ENCODE assay signal across 9 cellular contexts in genomic region chr1:155969377-155969791, GRCh38. TPM values are rescaled to one million over a fixed set of nuclear protein-coding genes. Genes with fewer than 3 reads are reported as not detected.
A peak's percentile ranks its signal among the peaks of the same experiment; 100 is the strongest.
DNase-seq lines count a peak whose midpoint lies in the region; ATAC-seq and TF ChIP-seq lines count a peak whose summit lies in the region.
"Had no signal": no experiment of that assay in that cellular context is flagged by ENCODE, and none has a peak within 500 bp of the region (broad histone marks: within the 10 kb centered on the region; RNA-seq: fewer than 3 reads in every experiment).

No MANE protein-coding gene starts in this region.

- H3K9me2 ChIP-seq in OCI-LY7 (ENCODE audit: insufficient read depth, low read length), result no peaks in the 10 kb centered on the region

- H3K4me3 Mint-ChIP-seq in activated CD4-positive, alpha-beta T cell treated with anti-CD3 and anti-CD28 coated beads, Interleukin-2, amount 10 ng/mL, durations not matched to agents 7 days and 5 days, result no peak overlapping the region
- peak overlapping the region; percentile 36 for H3K4me3 Mint-ChIP-seq in activated naive CD8-positive, alpha-beta T cell treated with anti-CD3 and anti-CD28 coated beads, Interleukin-2, amount 10 ng/mL, durations not matched to agents 7 days and 5 days

- DNase-seq in activated CD4-positive, alpha-beta T cell treated with anti-CD3 and anti-CD28 coated beads, Interleukin-2, amount 10 ng/mL, durations not matched to agents 7 days and 5 days, result no peak
- no peak for DNase-seq in activated CD4-positive, alpha-beta T cell treated with anti-CD3 and anti-CD28 coated beads, Interleukin-2, amount 50 U/mL, for 4 hours
- DNase-seq in activated naive CD8-positive, alpha-beta T cell treated with anti-CD3 and anti-CD28 coated beads, Interleukin-2, amount 10 ng/mL, durations not matched to agents 7 days and 5 days, result no peak
- DNase-seq in lower lobe of right lung (no peak), substantia nigra (lab: John Stamatoyannopoulos, UW) (peak in 13 of 49 donors; percentile 18 to 65 (median 32)), OCI-LY7 (ENCODE audit: low spot score) (no peak)
- DNase-seq: NCI-H748 treated with DMSO at 0.1 percent for 48 hours had no signal

- TF ChIP-seq CTCF in lower lobe of right lung (IDR thresholded peaks at IDR 0.05) (no peak), OCI-LY7 (conservative IDR thresholded peaks at IDR 0.05; ENCODE audit: low read length) (no peak)

- H4K20me1 ChIP-seq in OCI-LY7 (ENCODE audit: insufficient read depth, low read length), result peaks cover 25% of the 10 kb centered on the region

- no peaks in the 10 kb centered on the region for H3K27me3 ChIP-seq in lower lobe of right lung (ENCODE audit: low read depth)

- CTCF ChIA-PET in activated CD4-positive, alpha-beta T cell treated with anti-CD3 and anti-CD28 coated beads, Interleukin-2, amount 10 ng/mL, durations not matched to agents 7 days and 5 days (lab: Charles Lee), result interaction anchor here (0.5 to 1.4 kb wide), 2 partner anchors 20 to 58 kb away, joined by 3 read pairs; no protein-coding TSS in a partner anchor
- CTCF ChIA-PET in OCI-LY7 (lab: Charles Lee; ENCODE audit: unreplicated experiment), result no interaction called here

- H3K4me2 ChIP-seq in OCI-LY7 (ENCODE audit: low read length), result no peak overlapping the region; the same call in 1 of the 2 replicates

- H3K36me3 Mint-ChIP-seq in activated CD4-positive, alpha-beta T cell treated with anti-CD3 and anti-CD28 coated beads, Interleukin-2, amount 10 ng/mL, durations not matched to agents 7 days and 5 days (ENCODE audit: low read depth), result peaks cover 76% of the 10 kb centered on the region
- peaks cover 21% of the 10 kb centered on the region for H3K36me3 Mint-ChIP-seq in activated naive CD8-positive, alpha-beta T cell treated with anti-CD3 and anti-CD28 coated beads, Interleukin-2, amount 10 ng/mL, durations not matched to agents 7 days and 5 days

- peaks cover 70% of the 10 kb centered on the region for H3K79me2 ChIP-seq in OCI-LY7 (ENCODE audit: insufficient read depth, low read depth, low read length)

- intact Hi-C loops in lower lobe of right lung (cut with DNase I) (no loop called here), OCI-LY7 (cut with micrococcal nuclease; ENCODE audit: unreplicated experiment) (no loop called here)

- H3K27ac Mint-ChIP-seq in activated CD4-positive, alpha-beta T cell treated with anti-CD3 and anti-CD28 coated beads, Interleukin-2, amount 10 ng/mL, durations not matched to agents 7 days and 5 days, result peak overlapping the region; percentile 81
- H3K27ac Mint-ChIP-seq in activated naive CD8-positive, alpha-beta T cell treated with anti-CD3 and anti-CD28 coated beads, Interleukin-2, amount 10 ng/mL, durations not matched to agents 7 days and 5 days, result peak overlapping the region; percentile 96

- POLR2A ChIA-PET in activated CD4-positive, alpha-beta T cell treated with anti-CD3 and anti-CD28 coated beads, Interleukin-2, amount 10 ng/mL, durations not matched to agents 7 days and 5 days (lab: Charles Lee), result no interaction called here
- POLR2A ChIA-PET in activated naive CD8-positive, alpha-beta T cell treated with anti-CD3 and anti-CD28 coated beads, Interleukin-2, amount 10 ng/mL, durations not matched to agents 7 days and 5 days (lab: Charles Lee), result interaction anchor here (0.8 to 3.1 kb wide), 3 partner anchors 8 to 36 kb away, joined by 3 to 34 read pairs (median 17); partner anchors contain the start of gene ARHGEF2
- POLR2A ChIA-PET in OCI-LY7 (lab: Charles Lee), result interaction anchor here (1.2 kb wide), 1 partner anchor 25 kb away, joined by 3 read pairs; no protein-coding TSS in a partner anchor

- no peak overlapping the region for H2AFZ ChIP-seq in OCI-LY7 (ENCODE audit: low read length)

- H3K4me3 ChIP-seq in lower lobe of right lung, result no peak overlapping the region
- H3K4me3 ChIP-seq in OCI-LY7 (ENCODE audit: low read depth, low read length, poor library complexity, severe bottlenecking), result no peak overlapping the region

- H3K36me3 ChIP-seq in lower lobe of right lung (peaks cover 65% of the 10 kb centered on the region), OCI-LY7 (ENCODE audit: insufficient read depth, low read length) (peaks cover 89% of the 10 kb centered on the region)

- H3K27ac ChIP-seq in lower lobe of right lung (peak overlapping the region; percentile 77), substantia nigra (ENCODE audit: low read depth, low read length, poor library complexity, severe bottlenecking) (peak overlapping the region; percentile 100), OCI-LY7 (ENCODE audit: low read depth, low read length, poor library complexity, severe bottlenecking) (no peak overlapping the region)

- H3K27me3 Mint-ChIP-seq in activated CD4-positive, alpha-beta T cell treated with anti-CD3 and anti-CD28 coated beads, Interleukin-2, amount 10 ng/mL, durations not matched to agents 7 days and 5 days, result no peaks in the 10 kb centered on the region
- no peaks in the 10 kb centered on the region for H3K27me3 Mint-ChIP-seq in activated naive CD8-positive, alpha-beta T cell treated with anti-CD3 and anti-CD28 coated beads, Interleukin-2, amount 10 ng/mL, durations not matched to agents 7 days and 5 days

- no peak for ATAC-seq in activated naive CD8-positive, alpha-beta T cell treated with anti-CD3 and anti-CD28 coated beads, Interleukin-2, amount 10 ng/mL, durations not matched to agents 7 days and 5 days (ENCODE audit: low read depth)
- no peak for ATAC-seq in lower lobe of right lung
- ATAC-seq in GM21576 (IDR thresholded peaks at IDR 0.05; ENCODE audit: unreplicated experiment), result no peak
- ATAC-seq in HG02870 (IDR thresholded peaks at IDR 0.05; ENCODE audit: unreplicated experiment), result no peak

- peaks cover 92% of the 10 kb centered on the region for H3K4me1 ChIP-seq in lower lobe of right lung
- H3K4me1 ChIP-seq in OCI-LY7 (ENCODE audit: insufficient read depth, low read length, poor library complexity, severe bottlenecking), result peaks cover 51% of the 10 kb centered on the region

- H3K9me3 ChIP-seq in lower lobe of right lung (no peaks in the 10 kb centered on the region), OCI-LY7 (ENCODE audit: low read length) (no peaks in the 10 kb centered on the region)

- H3K4me1 Mint-ChIP-seq in activated CD4-positive, alpha-beta T cell treated with anti-CD3 and anti-CD28 coated beads, Interleukin-2, amount 10 ng/mL, durations not matched to agents 7 days and 5 days, result peaks cover 86% of the 10 kb centered on the region
- H3K4me1 Mint-ChIP-seq in activated naive CD8-positive, alpha-beta T cell treated with anti-CD3 and anti-CD28 coated beads, Interleukin-2, amount 10 ng/mL, durations not matched to agents 7 days and 5 days, result peaks cover 78% of the 10 kb centered on the region

- BruUV-seq in OCI-LY7 (replicated peaks; lab: Mats Ljungman, UMichigan), result no TSS peak

- no peaks in the 10 kb centered on the region for H3K9me3 Mint-ChIP-seq in activated CD4-positive, alpha-beta T cell treated with anti-CD3 and anti-CD28 coated beads, Interleukin-2, amount 10 ng/mL, durations not matched to agents 7 days and 5 days
- no peaks in the 10 kb centered on the region for H3K9me3 Mint-ChIP-seq in activated naive CD8-positive, alpha-beta T cell treated with anti-CD3 and anti-CD28 coated beads, Interleukin-2, amount 10 ng/mL, durations not matched to agents 7 days and 5 days

RNA-seq across cellular contexts. Expression of gene ARHGEF2, which starts 9.0 kb away (rescaled TPM):
- total RNA-seq in activated CD4-positive, alpha-beta T cell treated with anti-CD3 and anti-CD28 coated beads, Interleukin-2, amount 10 ng/mL, durations not matched to agents 7 days and 5 days, result 100 to 1,000 TPM; 157 to 191 TPM
- 100 to 1,000 TPM; 151 to 155 TPM for total RNA-seq in activated naive CD8-positive, alpha-beta T cell treated with anti-CD3 and anti-CD28 coated beads, Interleukin-2, amount 10 ng/mL, durations not matched to agents 7 days and 5 days
- total RNA-seq in lower lobe of right lung, result 252 TPM
- total RNA-seq in OCI-LY7 (2014; rRNA removed; shearing (Covaris generic)), result 78.8 and 106 TPM in 2 replicates
- total RNA-seq in OCI-LY7 (2022), result 133 and 139 TPM in 2 replicates

RNA-seq across cellular contexts. Expression of gene RXFP4, which starts 27.9 kb away (rescaled TPM):
- not detected for total RNA-seq in activated CD4-positive, alpha-beta T cell treated with anti-CD3 and anti-CD28 coated beads, Interleukin-2, amount 10 ng/mL, durations not matched to agents 7 days and 5 days
- total RNA-seq in activated naive CD8-positive, alpha-beta T cell treated with anti-CD3 and anti-CD28 coated beads, Interleukin-2, amount 10 ng/mL, durations not matched to agents 7 days and 5 days, result under 1 TPM in 1 of 2 experiments, not detected in 1; 0.26 TPM
- not detected for total RNA-seq in lower lobe of right lung
- total RNA-seq in OCI-LY7 (2014; rRNA removed; shearing (Covaris generic)), result 3.0 TPM in 1 of 2 replicates, not detected in the other
- 0.34 TPM in 1 of 2 replicates, not detected in the other for total RNA-seq in OCI-LY7 (2022)

RNA-seq across cellular contexts. Expression of gene KHDC4, which starts 35.2 kb away (rescaled TPM):
- total RNA-seq in activated CD4-positive, alpha-beta T cell treated with anti-CD3 and anti-CD28 coated beads, Interleukin-2, amount 10 ng/mL, durations not matched to agents 7 days and 5 days, result 10 to 100 TPM; 66.3 to 67.3 TPM
- 10 to 100 TPM; 91.6 to 94.5 TPM for total RNA-seq in activated naive CD8-positive, alpha-beta T cell treated with anti-CD3 and anti-CD28 coated beads, Interleukin-2, amount 10 ng/mL, durations not matched to agents 7 days and 5 days
- total RNA-seq in lower lobe of right lung (42.8 TPM), OCI-LY7 (2022) (121 and 127 TPM in 2 replicates)
- 84.6 and 88.9 TPM in 2 replicates for total RNA-seq in OCI-LY7 (2014; rRNA removed; shearing (Covaris generic))

RNA-seq across cellular contexts. Expression of gene SSR2, which starts 51.4 kb away (rescaled TPM):
- total RNA-seq in activated CD4-positive, alpha-beta T cell treated with anti-CD3 and anti-CD28 coated beads, Interleukin-2, amount 10 ng/mL, durations not matched to agents 7 days and 5 days, result 100 to 1,000 TPM; 235 to 273 TPM
- 100 to 1,000 TPM; 204 to 205 TPM for total RNA-seq in activated naive CD8-positive, alpha-beta T cell treated with anti-CD3 and anti-CD28 coated beads, Interleukin-2, amount 10 ng/mL, durations not matched to agents 7 days and 5 days
- total RNA-seq in lower lobe of right lung (207 TPM), OCI-LY7 (2022) (153 and 157 TPM in 2 replicates)
- total RNA-seq in OCI-LY7 (2014; rRNA removed; shearing (Covaris generic)), result 109 and 147 TPM in 2 replicates

RNA-seq across cellular contexts. Expression of gene RIT1, which starts 58.2 kb away (rescaled TPM):
- 10 to 100 TPM; 24.0 to 28.4 TPM for total RNA-seq in activated CD4-positive, alpha-beta T cell treated with anti-CD3 and anti-CD28 coated beads, Interleukin-2, amount 10 ng/mL, durations not matched to agents 7 days and 5 days
- total RNA-seq in activated naive CD8-positive, alpha-beta T cell treated with anti-CD3 and anti-CD28 coated beads, Interleukin-2, amount 10 ng/mL, durations not matched to agents 7 days and 5 days, result 10 to 100 TPM; 31.3 to 32.8 TPM
- total RNA-seq in lower lobe of right lung (56.4 TPM), OCI-LY7 (2022) (20.8 and 21.0 TPM in 2 replicates)
- total RNA-seq in OCI-LY7 (2014; rRNA removed; shearing (Covaris generic)), result 15.9 and 17.2 TPM in 2 replicates
